In genomic region chrX:70476166-70476933, GRCh38 we compare ENCODE assay signal across 16 cellular contexts. TPM values are rescaled to one million over a fixed set of nuclear protein-coding genes. Genes with fewer than 3 reads are reported as not detected.
A peak's percentile ranks its signal among the peaks of the same experiment; 100 is the strongest.
DNase-seq lines count a peak whose midpoint lies in the region; ATAC-seq, FAIRE-seq and TF ChIP-seq lines count a peak whose summit lies in the region.
"Had no signal": no experiment of that assay in that cellular context is flagged by ENCODE, and none has a peak within 500 bp of the region (broad histone marks: within the 10 kb centered on the region; RNA-seq: fewer than 3 reads in every experiment).

No MANE protein-coding gene starts in this region.

- H3K36me3 ChIP-seq in HEK293 (ENCODE audit: control insufficient read depth in 2 of 2, insufficient read depth in 1 of 2, low read length in 2 of 2) (peaks cover 0 to 4% of the 10 kb centered on the region in 2 experiments; a peak in 1 of 3 replicates), SJSA1 (peaks cover 8% of the 10 kb centered on the region; the same call in 1 of the 2 replicates), kidney (ENCODE audit: control insufficient read depth in 1 of 2, insufficient read depth in 2 of 2, low read length in 2 of 2) (no peaks in the 10 kb centered on the region), thyroid gland (no peaks in the 10 kb centered on the region)

- H3K4me3 ChIP-seq in HEK293 (ENCODE audit: low read depth, low read length) (no peak overlapping the region), SJSA1 (no peak overlapping the region), kidney (ENCODE audit: low read length in 2 of 2) (no peak overlapping the region), thyroid gland (replicated peaks in 1 of 3) (no peak overlapping the region)

- ATAC-seq in GM19463 (IDR thresholded peaks at IDR 0.05; ENCODE audit: unreplicated experiment) = no peak
- ATAC-seq: stimulated activated memory B cell treated with anti-CD40 and anti-IgM and Interleukin-4, amounts not matched to agents 10 μg/mL and 1 μg/mL and 100 μg/mL, for 72 hours had no signal

- TF ChIP-seq CTCF in HEK293 (tag by site-specific recombination; IDR thresholded peaks at IDR 0.05) (no peak), kidney (IDR thresholded peaks at IDR 0.05; ENCODE audit: borderline replicate concordance, extremely low read depth, insufficient read depth) (no peak), thyroid gland (IDR thresholded peaks at IDR 0.05) (no peak)

- H3K4me1 ChIP-seq in HEK293 (ENCODE audit: control insufficient read depth, insufficient read depth, low read length) (peaks cover 26% of the 10 kb centered on the region), SJSA1 (replicated peaks) (peaks cover 54% of the 10 kb centered on the region), kidney (ENCODE audit: control insufficient read depth in 1 of 2, insufficient read depth in 1 of 2, low read depth in 1 of 2, low read length in 2 of 2) (peaks cover 14 to 20% of the 10 kb centered on the region in 2 donors), thyroid gland (peaks cover 16 to 44% of the 10 kb centered on the region in 2 donors)

- H3K27me3 ChIP-seq in SJSA1 (replicated peaks) (no peaks in the 10 kb centered on the region), thyroid gland (no peaks in the 10 kb centered on the region)

- 91 to 92% methylated on average over 5 of the region's 5 CpGs for WGBS in thyroid gland, 2 donors

- FAIRE-seq in kidney (lab: Jason Lieb, UNC) = no peak
- FAIRE-seq: bronchial epithelial cell had no signal

- POLR2A ChIA-PET in HEK293 (lab: Yijun Ruan, JAX) = interaction anchor here (1.0 kb wide), 1 partner anchor 21 kb away, joined by 4 read pairs; no protein-coding TSS in a partner anchor

- H3K27ac ChIP-seq in HEK293 (ENCODE audit: extremely low read depth, low read depth, low read length) (no peak overlapping the region), SJSA1 (peak overlapping the region; percentile 92), kidney (ENCODE audit: low read depth in 2 of 2, low read length in 2 of 2) (peak overlapping the region; percentile 74 to 81), thyroid gland (peak overlapping the region; percentile 79 to 85 (median 84))

- no peak overlapping the region for H3K9ac ChIP-seq in kidney (ENCODE audit: low read length in 2 of 2)

- DNase-seq in SJSA1 (ENCODE audit: low read depth in 1 of 2, low spot score in 2 of 2) = no peak
- no peak for DNase-seq in kidney
- DNase-seq in thyroid gland = no peak
- no peak for DNase-seq in DMS153 (lab: John Stamatoyannopoulos, UW)
- DNase-seq in occipital lobe (lab: John Stamatoyannopoulos, UW) = no peak
- DNase-seq: activated naive CD4-positive, alpha-beta T cell treated with anti-CD3 and anti-CD28 coated beads for 36 hours; NCI-H345; stimulated activated CD4-positive, alpha-beta T cell treated with anti-CD3 and anti-CD28 coated beads, Interleukin-4, amount 100 ng/mL, for 24 hours had no signal

- H3K9me3 ChIP-seq in HEK293 (ENCODE audit: control insufficient read depth, insufficient read depth, low read depth, low read length) (no peaks in the 10 kb centered on the region), SJSA1 (replicated peaks) (no peaks in the 10 kb centered on the region), kidney (ENCODE audit: control insufficient read depth in 1 of 2, low read length in 2 of 2) (no peaks in the 10 kb centered on the region), thyroid gland (no peaks in the 10 kb centered on the region)

- CTCF ChIA-PET in HEK293 (lab: Yijun Ruan, JAX) = interaction anchor here (0.7 to 1.3 kb wide), 5 partner anchors 8 to 78 kb away, joined by 3 to 6 read pairs (median 3); no protein-coding TSS in a partner anchor

- TF ChIP-seq POLR2A in thyroid gland (IDR thresholded peaks at IDR 0.05) = no peak

- intact Hi-C loops in kidney (cut with DNase I) = no loop called here
- intact Hi-C loops in thyroid gland (cut with DNase I) = no loop called here

TF ChIP-seq in HEK293, 187 proteins besides CTCF, POLR2A, EP300 and RAD21:
- TF ChIP-seq ZSCAN30 (tag by site-specific recombination; IDR thresholded peaks at IDR 0.05) (peak; percentile 85; the same call in 1 of the 2 replicates), ZNF350 (tag by site-specific recombination; IDR thresholded peaks at IDR 0.05) (no peak)
TF ChIP-seq in HEK293: peak in this region for 1.

RNA-seq across cellular contexts. Expression of gene DLG3, which starts 31.7 kb away (rescaled TPM):
- total RNA-seq in SJSA1 (2014; rRNA removed; shearing (Covaris generic)) = 16.6 and 19.4 TPM in 2 replicates
- 38.3 TPM for total RNA-seq in kidney
- 14.2 TPM for polyA plus RNA-seq in kidney (ENCODE audit: insufficient read depth, low read depth, low replicate concordance)
- total RNA-seq in thyroid gland = 10 to 100 TPM; 31.4 to 79.5 (median 61.9) TPM
- 84.1 TPM for total RNA-seq in occipital lobe

RNA-seq across cellular contexts. Expression of gene GDPD2, which starts 53.2 kb away (rescaled TPM):
- 0.05 TPM in 1 of 2 replicates, not detected in the other for total RNA-seq in SJSA1 (2014; rRNA removed; shearing (Covaris generic))
- 7.0 TPM for total RNA-seq in kidney
- polyA plus RNA-seq in kidney (ENCODE audit: insufficient read depth, low read depth, low replicate concordance) = 2.5 TPM
- total RNA-seq in thyroid gland = not detected
- total RNA-seq in occipital lobe = 2.5 TPM
- total RNA-seq: activated CD8-positive, alpha-beta memory T cell treated with anti-CD3 and anti-CD28 coated beads for 36 hours; activated naive CD4-positive, alpha-beta T cell treated with anti-CD3 and anti-CD28 coated beads for 36 hours; bronchial epithelial cell; HT-29; mesenteric fat pad; pulmonary artery endothelial cell had no signal
